ENCODE assay signal across 16 cellular contexts in genomic region chr7:127979113-127979727, GRCh38. TPM values are rescaled to one million over a fixed set of nuclear protein-coding genes. Genes with fewer than 3 reads are reported as not detected.
DNase-seq lines count a peak whose midpoint lies in the region; ATAC-seq, FAIRE-seq and TF ChIP-seq lines count a peak whose summit lies in the region.
"Had no signal": no experiment of that assay in that cellular context is flagged by ENCODE, and none has a peak within 500 bp of the region (broad histone marks: within the 10 kb centered on the region; RNA-seq: fewer than 3 reads in every experiment).

No MANE protein-coding gene starts in this region.

- no peak overlapping the region for H3K14ac ChIP-seq in H9 (ENCODE audit: insufficient read depth, low read length)

- no peak overlapping the region for H3K4me3 ChIP-seq in GM12878
- H3K4me3 ChIP-seq: BLaER1, PC-9, SK-N-MC had no signal

- no peak for ATAC-seq in GM12878
- no peak for ATAC-seq in memory B cell (ENCODE audit: low read depth)
- no peak for ATAC-seq in GM19455 (IDR thresholded peaks at IDR 0.05; ENCODE audit: unreplicated experiment)

- H3K4me2 ChIP-seq in H9 (ENCODE audit: insufficient read depth, insufficient read length, low read length) (no peak overlapping the region), GM12878 (ENCODE audit: control insufficient read depth, insufficient read depth) (no peak overlapping the region)
- H3K4me2 ChIP-seq: BLaER1, PC-9 had no signal

- DNase-seq in H9 (peak; percentile 82), GM12878 (ENCODE audit: low read depth, low spot score) (no peak), memory B cell (ENCODE audit: low spot score in 2 of 2) (no peak), A172 (ENCODE audit: low spot score) (no peak), NCI-H69 (lab: John Stamatoyannopoulos, UW) (no peak), NCI-H82 (lab: John Stamatoyannopoulos, UW) (no peak)
- DNase-seq: DMS79, KG1, NCI-H1048, NCI-H526 treated with DMSO at 0.1 percent for 48 hours, PC-9 had no signal

- peaks cover 22 to 24% of the 10 kb centered on the region in 2 experiments for H3K9me3 Mint-ChIP-seq in H9
- H3K9me3 Mint-ChIP-seq in memory B cell, result peaks cover 16% of the 10 kb centered on the region

- H3K36me3 Mint-ChIP-seq in H9 (ENCODE audit: insufficient read depth in 1 of 3, low read depth in 3 of 3) (peaks cover 29 to 35% (median 33%) of the 10 kb centered on the region in 3 experiments), memory B cell (peaks cover 42% of the 10 kb centered on the region)

- no peaks in the 10 kb centered on the region for H3K23me2 ChIP-seq in H9 (ENCODE audit: insufficient read length, low read depth, low read length, poor library complexity, severe bottlenecking)

- no CpG with 5 or more reads among the region's 9 CpGs for WGBS in H9 (ENCODE audit: extremely low coverage, insufficient read length, low lambda C conversion rate)
- WGBS in GM12878 (ENCODE audit: insufficient coverage, insufficient replicate concordance, low lambda C conversion rate, missing lambda C conversion rate), result 87% methylated on average over 9 of the region's 9 CpGs

- H4K5ac ChIP-seq in H9 (ENCODE audit: insufficient read length, low read depth, low read length), result no peak overlapping the region

- intact Hi-C loops in GM12878 (cut with micrococcal nuclease; ENCODE audit: unreplicated experiment), result no loop called here

- TF ChIP-seq POLR2A in GM12878 (IDR thresholded peaks at IDR 0.05; ENCODE audit: low read depth, low read length), result no peak

- H3K27me3 ChIP-seq in H9 (ENCODE audit: insufficient read depth, low read length), result no peaks in the 10 kb centered on the region
- H3K27me3 ChIP-seq in GM12878 (replicated peaks in 1 of 2; ENCODE audit: control insufficient read depth in 2 of 2, insufficient read depth in 2 of 2, low read length in 1 of 2), result no peaks in the 10 kb centered on the region
- H3K27me3 ChIP-seq: BLaER1 had no signal

- H4K8ac ChIP-seq in H9 (replicated peaks; ENCODE audit: insufficient read length, low read depth, low read length), result no peak overlapping the region

- POLR2A ChIA-PET in GM12878 (lab: Charles Lee), result interaction anchor here (1.5 kb wide), 1 partner anchor 20 kb away, joined by 3 read pairs; no protein-coding TSS in a partner anchor

- H2BK20ac ChIP-seq in H9 (ENCODE audit: low read depth, low read length, poor library complexity, severe bottlenecking), result no peak overlapping the region

- SMC1A ChIA-PET in GM12878 (lab: Charles Lee; ENCODE audit: uncharacterized antibody, unreplicated experiment), result interaction anchor here (1.0 to 1.3 kb wide), 2 partner anchors 56 to 58 kb away, joined by 3 read pairs; no protein-coding TSS in a partner anchor

- no peak overlapping the region for H2AFZ ChIP-seq in H9 (ENCODE audit: low read length)
- H2AFZ ChIP-seq in GM12878 (ENCODE audit: control insufficient read depth, low read depth, low read length), result no peak overlapping the region
- H2AFZ ChIP-seq: PC-9 had no signal

- H4K20me1 ChIP-seq in H9 (ENCODE audit: control insufficient read depth, insufficient read depth, insufficient read length) (no peaks in the 10 kb centered on the region), GM12878 (ENCODE audit: control insufficient read depth, insufficient read depth) (no peaks in the 10 kb centered on the region)
- H4K20me1 ChIP-seq: BLaER1 had no signal

- H2BK12ac ChIP-seq in H9 (ENCODE audit: insufficient read length, low read depth, low read length), result no peak overlapping the region

- H3K18ac ChIP-seq in H9 (ENCODE audit: insufficient read length, low read depth, low read length), result no peak overlapping the region

- in situ Hi-C loops in GM12878 (cut with MboI), result no loop called here

- no peak overlapping the region for H2BK5ac ChIP-seq in H9 (ENCODE audit: insufficient read length, low read length)

- H3T11ph ChIP-seq in H9 (ENCODE audit: low read length), result no peak overlapping the region

- H3K4me1 Mint-ChIP-seq in H9 (peaks cover 19 to 32% of the 10 kb centered on the region in 2 experiments), memory B cell (peaks cover 14% of the 10 kb centered on the region)

- H2BK15ac ChIP-seq in H9 (ENCODE audit: low read depth, low read length), result no peak overlapping the region

- no peak overlapping the region for H2BK120ac ChIP-seq in H9 (ENCODE audit: low read depth, low read length, poor library complexity, severe bottlenecking)

- H3K4ac ChIP-seq in H9 (ENCODE audit: low read depth, low read length), result no peak overlapping the region

- no peaks in the 10 kb centered on the region for H3K9me3 ChIP-seq in H9 (ENCODE audit: control insufficient read depth, low read depth, low read length)
- H3K9me3 ChIP-seq in GM12878 (replicated peaks; ENCODE audit: control insufficient read depth, insufficient read depth, low read length), result peaks cover 9% of the 10 kb centered on the region; the same call in 2 of the 3 replicates

- H3K4me1 ChIP-seq in H9 (ENCODE audit: insufficient read depth, low read length) (peaks cover 6% of the 10 kb centered on the region; the same call in 1 of the 2 replicates), GM12878 (ENCODE audit: control insufficient read depth, insufficient read depth, low read length) (no peaks in the 10 kb centered on the region)

- no peak for FAIRE-seq in GM12878 (lab: Jason Lieb, UNC)
- FAIRE-seq: GM19239 had no signal

- TF ChIP-seq EP300 in GM12878 (IDR thresholded peaks at IDR 0.05; ENCODE audit: borderline replicate concordance in 1 of 2, control insufficient read depth in 1 of 2, low read depth in 2 of 2, low read length in 2 of 2), result no peak

- H3K4me3 Mint-ChIP-seq in H9 (no peak overlapping the region), memory B cell (no peak overlapping the region)

- no peaks in the 10 kb centered on the region for H3K27me3 Mint-ChIP-seq in H9 (ENCODE audit: low read depth)
- no peaks in the 10 kb centered on the region for H3K27me3 Mint-ChIP-seq in memory B cell

- no peak overlapping the region for H2AK5ac ChIP-seq in H9 (ENCODE audit: insufficient read length, low read length)

- H3K79me1 ChIP-seq in H9 (ENCODE audit: insufficient read depth, low read depth, low read length, poor library complexity, severe bottlenecking), result no peaks in the 10 kb centered on the region

- H3K27ac ChIP-seq in H9 (ENCODE audit: insufficient read length, low read depth, low read length) (no peak overlapping the region), GM12878 (ENCODE audit: control insufficient read depth, insufficient read depth) (no peak overlapping the region)
- H3K27ac ChIP-seq: BLaER1, HL-60, PC-9, SK-N-MC had no signal

- H4K91ac ChIP-seq in H9 (ENCODE audit: insufficient read length, low read depth, low read length), result no peak overlapping the region

- RAD21 ChIA-PET in GM12878 (lab: Charles Lee; ENCODE audit: unreplicated experiment), result interaction anchor here (1.7 kb wide), 1 partner anchor 68 kb away, joined by 3 read pairs; no protein-coding TSS in a partner anchor

- H3K27ac Mint-ChIP-seq in H9 (peak overlapping the region in 1 of 3 experiments; percentile 1; a peak in 1 of 7 replicates), memory B cell (peak overlapping the region; percentile 14)

- peaks cover 8 to 14% of the 10 kb centered on the region in 2 experiments; a peak in 3 of 4 replicates for H3K36me3 ChIP-seq in GM12878 (ENCODE audit: control insufficient read depth in 2 of 2, insufficient read depth in 2 of 2, low read length in 1 of 2)

- CTCF ChIA-PET in GM12878 (lab: Yijun Ruan, JAX), result interaction anchor here (0.8 kb wide), 1 partner anchor 22 kb away, joined by 3 read pairs; no protein-coding TSS in a partner anchor

- H3K79me2 ChIP-seq in H9 (ENCODE audit: insufficient read depth, low read length), result no peaks in the 10 kb centered on the region
- no peaks in the 10 kb centered on the region for H3K79me2 ChIP-seq in GM12878 (ENCODE audit: control insufficient read depth, insufficient read depth, low read length)

- TF ChIP-seq CTCF in H9 (conservative IDR thresholded peaks at IDR 0.05) (no peak), GM12878 (IDR thresholded peaks at IDR 0.05 in 2 of 3, conservative IDR thresholded peaks at IDR 0.05 in 1 of 3; ENCODE audit: control insufficient read depth in 2 of 3, extremely low read depth in 1 of 3, insufficient read depth in 1 of 3, low read depth in 3 of 3, low read length in 3 of 3) (no peak)

- no peak overlapping the region for H3K9ac ChIP-seq in H9 (ENCODE audit: extremely low read depth, insufficient read length, low read length)
- H3K9ac ChIP-seq in GM12878 (ENCODE audit: control insufficient read depth, insufficient read depth, low read length), result no peak overlapping the region
- H3K9ac ChIP-seq: BLaER1 had no signal

- H3K23ac ChIP-seq in H9 (ENCODE audit: insufficient read length, low read depth, low read length), result no peak overlapping the region

- H3K56ac ChIP-seq in H9 (ENCODE audit: insufficient read length, low read depth, low read length), result no peak overlapping the region

- TF ChIP-seq RAD21 in GM12878 (IDR thresholded peaks at IDR 0.05; ENCODE audit: insufficient read depth, low read depth, low read length), result no peak

- BruUV-seq in GM12878 (replicated peaks; lab: Mats Ljungman, UMichigan), result no TSS peak

TF ChIP-seq in GM12878, 131 proteins besides CTCF, POLR2A, EP300 and RAD21:
- TF ChIP-seq NFYA (IDR thresholded peaks at IDR 0.05; ENCODE audit: borderline replicate concordance, low read depth, low read length) (no peak), CBX5 (IDR thresholded peaks at IDR 0.05; ENCODE audit: low read depth) (peak; percentile 72; the same call in 1 of the 2 replicates)

RNA-seq across cellular contexts. Expression of gene LRRC4, which starts 52.0 kb away (rescaled TPM):
- total RNA-seq in H9 (2021) (10.4 and 14.3 TPM in 2 replicates), GM12878 (2014; rRNA removed) (0.06 TPM in 1 of 2 replicates, not detected in the other), GM12878 (2014; rRNA removed; fragmentation: Illumina TruSeq; extraction: Trizol) (not detected in 2 replicates), GM12878 (2021) (0.16 TPM in 1 of 2 replicates, not detected in the other)
- not detected in 2 replicates for total RNA-seq in GM12878 (2013; cell fraction: nucleolus; rRNA removed)
- polyA plus RNA-seq in GM12878 (2011; ENCODE audit: low read depth), result 0.16 TPM
- polyA plus RNA-seq in GM12878 (2011; rRNA removed) (not detected in 2 replicates), GM12878 (2014; fragmentation: Illumina TruSeq; extraction: Trizol) (0.08 and 0.09 TPM in 2 replicates), GM12878 (2014; fragmentation: Nextera tagmentation; extraction: Ambion mirVana) (under 1 TPM in 1 of 2 experiments, not detected in 1; 0.14 TPM), GM12878 (2014; rRNA removed) (0.85 TPM in 1 of 2 replicates, not detected in the other), GM12878 (2016; fragmentation: Nextera tagmentation; extraction: Ambion mirVana) (under 1 TPM; 0.09 to 0.15 TPM)
- not detected in 2 replicates for polyA plus RNA-seq in GM12878 (2011; cell fraction: cytosol; rRNA removed)
- polyA plus RNA-seq in GM12878 (2011; cell fraction: nucleus; rRNA removed), result not detected in 2 replicates
- 0.14 and 0.49 TPM in 2 replicates for polyA plus RNA-seq in GM12878 (2012)
- not detected in 2 replicates for polyA minus RNA-seq in GM12878 (2011; rRNA and poly(A)+ RNA removed)
- not detected in 2 replicates for polyA minus RNA-seq in GM12878 (2011; cell fraction: cytosol; rRNA and poly(A)+ RNA removed)
- polyA minus RNA-seq in GM12878 (2011; cell fraction: nucleus; rRNA and poly(A)+ RNA removed), result not detected in 2 replicates
- total RNA-seq in A172 (2014; rRNA removed; shearing (Covaris generic)), result 0.34 and 0.50 TPM in 2 replicates
